In the genomic region with DNA sequence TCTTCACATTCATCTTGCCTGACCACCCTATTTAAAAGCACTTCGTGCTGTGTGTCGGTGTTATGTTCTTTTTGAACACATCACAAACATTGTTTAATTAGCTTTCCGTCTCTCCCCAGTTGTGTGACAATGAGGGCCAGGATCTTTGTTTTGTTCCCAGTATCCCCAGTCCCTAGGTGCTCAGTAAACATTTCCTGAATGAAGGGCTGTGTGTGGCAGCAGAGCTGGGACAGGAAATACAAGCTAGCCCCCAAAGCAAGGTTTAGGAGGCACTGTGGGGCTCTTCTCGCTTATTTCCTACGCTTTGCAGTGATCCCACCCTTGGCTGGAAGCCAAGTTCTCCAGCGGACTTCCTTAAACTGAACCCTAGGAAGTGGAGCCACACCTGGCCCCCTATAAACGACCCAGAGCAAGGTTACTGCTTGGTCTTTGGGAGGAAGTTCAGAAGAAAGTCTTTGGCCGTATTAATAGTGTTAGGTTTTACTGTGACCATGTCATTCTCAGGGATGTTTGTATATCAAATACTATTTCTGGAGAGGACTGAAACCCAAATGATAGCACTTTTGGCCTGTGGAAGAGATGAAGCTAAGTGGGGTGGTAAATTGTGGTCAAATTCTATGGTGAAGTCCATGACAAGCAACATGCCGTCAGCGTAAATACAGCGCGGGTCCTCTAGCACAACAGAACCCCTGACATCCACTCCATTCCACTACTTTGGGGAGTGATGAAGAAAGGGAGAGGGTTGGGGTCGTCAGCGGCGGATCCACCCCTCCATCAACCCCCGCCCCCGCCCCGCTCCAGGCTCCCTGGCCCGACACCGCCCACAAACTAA, we compare ENCODE assay signal across 2 cellular contexts.
TF ChIP-seq lines count a peak whose summit lies in the region.

No MANE protein-coding gene starts in this region.

TF ChIP-seq in A549, 52 proteins besides CTCF, POLR2A, EP300 and RAD21 (continued from another document):
- no peak for TF ChIP-seq USF2 (IDR thresholded peaks at IDR 0.05)
TF ChIP-seq in A549: peak in this region for 0.

TF ChIP-seq in HCT116, 20 proteins besides CTCF, POLR2A, EP300 and RAD21 (continued from another document):
- TF ChIP-seq ZBTB33 (IDR thresholded peaks at IDR 0.05; ENCODE audit: extremely low read depth, insufficient replicate concordance, low read length) (no peak), FOSL1 (IDR thresholded peaks at IDR 0.05; ENCODE audit: low read depth) (no peak), CEBPB (IDR thresholded peaks at IDR 0.05; ENCODE audit: low read depth) (no peak), SIN3A (IDR thresholded peaks at IDR 0.05; ENCODE audit: low read depth) (no peak), EZH2phosphoT487 (IDR thresholded peaks at IDR 0.05; ENCODE audit: borderline replicate concordance) (no peak), SP1 (IDR thresholded peaks at IDR 0.05; ENCODE audit: low read depth) (no peak), EGR1 (IDR thresholded peaks at IDR 0.05; ENCODE audit: low read depth) (no peak), EZH2 (IDR thresholded peaks at IDR 0.05) (no peak), SRF (IDR thresholded peaks at IDR 0.05; ENCODE audit: low read depth) (no peak), JUND (IDR thresholded peaks at IDR 0.05) (no peak), ELF1 (IDR thresholded peaks at IDR 0.05; ENCODE audit: borderline replicate concordance, low read depth) (no peak)
- TF ChIP-seq, protein P1, sequence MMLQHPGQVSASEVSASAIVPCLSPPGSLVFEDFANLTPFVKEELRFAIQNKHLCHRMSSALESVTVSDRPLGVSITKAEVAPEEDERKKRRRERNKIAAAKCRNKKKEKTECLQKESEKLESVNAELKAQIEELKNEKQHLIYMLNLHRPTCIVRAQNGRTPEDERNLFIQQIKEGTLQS (IDR thresholded peaks at IDR 0.05) = no peak
- TF ChIP-seq, protein P2, sequence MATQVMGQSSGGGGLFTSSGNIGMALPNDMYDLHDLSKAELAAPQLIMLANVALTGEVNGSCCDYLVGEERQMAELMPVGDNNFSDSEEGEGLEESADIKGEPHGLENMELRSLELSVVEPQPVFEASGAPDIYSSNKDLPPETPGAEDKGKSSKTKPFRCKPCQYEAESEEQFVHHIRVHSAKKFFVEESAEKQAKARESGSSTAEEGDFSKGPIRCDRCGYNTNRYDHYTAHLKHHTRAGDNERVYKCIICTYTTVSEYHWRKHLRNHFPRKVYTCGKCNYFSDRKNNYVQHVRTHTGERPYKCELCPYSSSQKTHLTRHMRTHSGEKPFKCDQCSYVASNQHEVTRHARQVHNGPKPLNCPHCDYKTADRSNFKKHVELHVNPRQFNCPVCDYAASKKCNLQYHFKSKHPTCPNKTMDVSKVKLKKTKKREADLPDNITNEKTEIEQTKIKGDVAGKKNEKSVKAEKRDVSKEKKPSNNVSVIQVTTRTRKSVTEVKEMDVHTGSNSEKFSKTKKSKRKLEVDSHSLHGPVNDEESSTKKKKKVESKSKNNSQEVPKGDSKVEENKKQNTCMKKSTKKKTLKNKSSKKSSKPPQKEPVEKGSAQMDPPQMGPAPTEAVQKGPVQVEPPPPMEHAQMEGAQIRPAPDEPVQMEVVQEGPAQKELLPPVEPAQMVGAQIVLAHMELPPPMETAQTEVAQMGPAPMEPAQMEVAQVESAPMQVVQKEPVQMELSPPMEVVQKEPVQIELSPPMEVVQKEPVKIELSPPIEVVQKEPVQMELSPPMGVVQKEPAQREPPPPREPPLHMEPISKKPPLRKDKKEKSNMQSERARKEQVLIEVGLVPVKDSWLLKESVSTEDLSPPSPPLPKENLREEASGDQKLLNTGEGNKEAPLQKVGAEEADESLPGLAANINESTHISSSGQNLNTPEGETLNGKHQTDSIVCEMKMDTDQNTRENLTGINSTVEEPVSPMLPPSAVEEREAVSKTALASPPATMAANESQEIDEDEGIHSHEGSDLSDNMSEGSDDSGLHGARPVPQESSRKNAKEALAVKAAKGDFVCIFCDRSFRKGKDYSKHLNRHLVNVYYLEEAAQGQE (IDR thresholded peaks at IDR 0.05; ENCODE audit: low read depth) = no peak
- TF ChIP-seq, protein P3, sequence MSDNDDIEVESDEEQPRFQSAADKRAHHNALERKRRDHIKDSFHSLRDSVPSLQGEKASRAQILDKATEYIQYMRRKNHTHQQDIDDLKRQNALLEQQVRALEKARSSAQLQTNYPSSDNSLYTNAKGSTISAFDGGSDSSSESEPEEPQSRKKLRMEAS (IDR thresholded peaks at IDR 0.05) = no peak
